ENCODE assay signal across 1 cellular context in genomic region chr15:90400759-90401314, GRCh38.
A peak's percentile ranks its signal among the peaks of the same experiment; 100 is the strongest.
TF ChIP-seq lines count a peak whose summit lies in the region.

No MANE protein-coding gene starts in this region.

TF ChIP-seq in HepG2, 621 proteins besides CTCF, POLR2A, EP300 and RAD21 (continued from another document and continues in another):
- 0 out of 2 replicates have a peak, but pooled peaks have one; percentile 12 for TF ChIP-seq ZNF7 (CRISPR knock-in tag; IDR thresholded peaks at IDR 0.05)
- TF ChIP-seq ZBTB3 (CRISPR knock-in tag; IDR thresholded peaks at IDR 0.05; ENCODE audit: borderline replicate concordance, low read depth) = no peak
- no peak for TF ChIP-seq ZNF597 (CRISPR knock-in tag; IDR thresholded peaks at IDR 0.05)
- no peak for TF ChIP-seq FUBP1 (CRISPR knock-in tag; IDR thresholded peaks at IDR 0.05; ENCODE audit: borderline replicate concordance)
- TF ChIP-seq ATF2 (CRISPR knock-in tag; IDR thresholded peaks at IDR 0.05) = no peak
- TF ChIP-seq CAMTA2 (CRISPR knock-in tag; IDR thresholded peaks at IDR 0.05; ENCODE audit: borderline replicate concordance) = no peak
- TF ChIP-seq ZNF501 (CRISPR knock-in tag; IDR thresholded peaks at IDR 0.05) = no peak
- no peak for TF ChIP-seq NFAT5 (CRISPR knock-in tag; IDR thresholded peaks at IDR 0.05)
- no peak for TF ChIP-seq ZNF558 (CRISPR knock-in tag; IDR thresholded peaks at IDR 0.05; ENCODE audit: borderline replicate concordance)
- no peak for TF ChIP-seq NR2F2 (IDR thresholded peaks at IDR 0.05; ENCODE audit: borderline replicate concordance, low read depth)
- no peak for TF ChIP-seq TBL1XR1 (IDR thresholded peaks at IDR 0.05; ENCODE audit: borderline replicate concordance, low read length, partially characterized antibody)
- no peak for TF ChIP-seq UBTF (CRISPR knock-in tag; IDR thresholded peaks at IDR 0.05)
- TF ChIP-seq SP5 (CRISPR knock-in tag; IDR thresholded peaks at IDR 0.05; ENCODE audit: borderline replicate concordance, low read depth) = no peak
- TF ChIP-seq MTERF4 (CRISPR knock-in tag; IDR thresholded peaks at IDR 0.05) = no peak
- peak; percentile 34; the same call in 1 of the 2 replicates for TF ChIP-seq ATF1 (CRISPR knock-in tag; IDR thresholded peaks at IDR 0.05)
- no peak for TF ChIP-seq NRL (CRISPR knock-in tag; IDR thresholded peaks at IDR 0.05; ENCODE audit: borderline replicate concordance)
- TF ChIP-seq ZNF761 (CRISPR knock-in tag; conservative IDR thresholded peaks at IDR 0.05) = no peak
- TF ChIP-seq TGIF2 (CRISPR knock-in tag; IDR thresholded peaks at IDR 0.05) = no peak
- TF ChIP-seq ZNF788 (CRISPR knock-in tag; IDR thresholded peaks at IDR 0.05; ENCODE audit: borderline replicate concordance) = no peak
- TF ChIP-seq ZNF674 (CRISPR knock-in tag; IDR thresholded peaks at IDR 0.05; ENCODE audit: low read depth) = no peak
- TF ChIP-seq MAX (IDR thresholded peaks at IDR 0.05) = no peak
- no peak for TF ChIP-seq ZNF318 (CRISPR knock-in tag; IDR thresholded peaks at IDR 0.05)
- TF ChIP-seq HNF1A (IDR thresholded peaks at IDR 0.05; ENCODE audit: low read depth) = no peak
- no peak for TF ChIP-seq HNF1A (CRISPR knock-in tag; IDR thresholded peaks at IDR 0.05; ENCODE audit: borderline replicate concordance)
- TF ChIP-seq YEATS2 (CRISPR knock-in tag; IDR thresholded peaks at IDR 0.05; ENCODE audit: borderline replicate concordance) = no peak
- TF ChIP-seq TBP (CRISPR knock-in tag; IDR thresholded peaks at IDR 0.05) = no peak
- TF ChIP-seq ZNF143 (CRISPR knock-in tag; IDR thresholded peaks at IDR 0.05) = no peak
